In genomic region chr4:154186888-154187287, GRCh38 we compare ENCODE assay signal across 3 cellular contexts.
"Had no signal": no experiment of that assay in that cellular context is flagged by ENCODE, and none has a peak within 500 bp of the region (broad histone marks: within the 10 kb centered on the region; RNA-seq: fewer than 3 reads in every experiment).

No MANE protein-coding gene starts in this region.

- DNase-seq: GDM1, GF-D8 had no signal

- H3K4me3 ChIP-seq: GM12878 had no signal
